In the genomic region with DNA sequence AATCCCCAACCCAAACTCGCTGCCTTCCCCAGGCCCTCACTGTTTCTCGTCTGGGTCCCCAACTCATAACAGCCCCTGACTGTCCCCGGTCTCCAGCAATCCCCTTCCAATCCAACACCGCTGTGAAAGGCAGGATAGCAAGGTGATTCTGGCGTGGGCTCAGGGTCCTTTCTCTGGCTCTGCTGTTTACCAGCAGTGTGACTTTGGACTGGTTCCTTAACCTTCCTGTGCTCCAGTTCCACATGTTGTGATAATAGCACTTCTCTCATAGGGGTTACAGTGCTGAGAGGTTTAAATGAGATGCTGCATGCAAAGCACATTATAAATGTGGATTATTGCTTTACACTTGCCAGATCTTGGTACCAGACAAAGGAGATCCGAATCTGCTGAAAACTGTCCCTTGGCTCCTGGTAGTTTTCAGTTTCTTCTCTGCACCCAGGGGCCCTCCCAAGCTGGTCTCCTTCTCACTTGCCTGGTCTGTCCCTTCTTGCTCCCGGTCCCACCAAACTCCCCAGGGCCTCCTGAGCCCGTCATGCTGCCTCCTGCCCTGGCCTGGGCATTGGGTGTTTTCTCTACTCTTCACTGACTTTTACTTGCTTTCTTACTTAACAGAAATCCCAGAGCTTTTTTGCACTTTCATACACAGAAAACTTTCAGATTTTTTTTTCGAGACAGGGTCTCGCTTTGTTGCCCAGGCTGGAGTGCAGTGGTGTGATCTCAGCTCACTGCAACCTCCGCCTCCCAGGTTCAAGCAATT, we compare ENCODE assay signal across 17 cellular contexts. TPM values are rescaled to one million over a fixed set of nuclear protein-coding genes. Genes with fewer than 3 reads are reported as not detected.
A peak's percentile ranks its signal among the peaks of the same experiment; 100 is the strongest.
DNase-seq lines count a peak whose midpoint lies in the region; ATAC-seq, FAIRE-seq and TF ChIP-seq lines count a peak whose summit lies in the region.
"Had no signal": no experiment of that assay in that cellular context is flagged by ENCODE, and none has a peak within 500 bp of the region (broad histone marks: within the 10 kb centered on the region; RNA-seq: fewer than 3 reads in every experiment).

No MANE protein-coding gene starts in this region.

- SMC1A ChIA-PET in GM12878 (lab: Charles Lee; ENCODE audit: uncharacterized antibody, unreplicated experiment), result interaction anchor here (0.7 to 12.5 kb wide), 6 partner anchors 10 to 67 kb away, joined by 3 to 336 read pairs (median 26); a partner anchor contains a TSS

- H3K27ac Mint-ChIP-seq in activated T-cell treated with anti-CD3 and anti-CD28 coated beads, Interleukin-2, amount 50 U/mL, for 24 hours, result peak overlapping the region; percentile 97

- no peaks in the 10 kb centered on the region for H3K36me3 Mint-ChIP-seq in activated T-cell treated with anti-CD3 and anti-CD28 coated beads, Interleukin-2, amount 50 U/mL, for 24 hours (ENCODE audit: low read depth)

- H3K27me3 Mint-ChIP-seq in activated T-cell treated with anti-CD3 and anti-CD28 coated beads, Interleukin-2, amount 50 U/mL, for 24 hours, result no peaks in the 10 kb centered on the region

- H3K4me3 ChIP-seq in GM12878, result no peak overlapping the region; the same call in 1 of the 2 replicates
- no peak overlapping the region for H3K4me3 ChIP-seq in smooth muscle cell
- H3K4me3 ChIP-seq: ascending aorta, colonic mucosa had no signal

- H3K9me3 ChIP-seq in GM12878 (replicated peaks; ENCODE audit: control insufficient read depth, insufficient read depth, low read length), result no peaks in the 10 kb centered on the region
- no peaks in the 10 kb centered on the region for H3K9me3 ChIP-seq in smooth muscle cell (replicated peaks; ENCODE audit: low read depth)
- H3K9me3 ChIP-seq: ascending aorta, colonic mucosa had no signal

- no peak for TF ChIP-seq POLR2A in GM12878 (IDR thresholded peaks at IDR 0.05; ENCODE audit: low read depth, low read length)

- TF ChIP-seq CTCF in GM12878 (IDR thresholded peaks at IDR 0.05 in 2 of 3, conservative IDR thresholded peaks at IDR 0.05 in 1 of 3; ENCODE audit: control insufficient read depth in 2 of 3, extremely low read depth in 1 of 3, insufficient read depth in 1 of 3, low read depth in 3 of 3, low read length in 3 of 3), result no peak
- TF ChIP-seq CTCF in smooth muscle cell (IDR thresholded peaks at IDR 0.05; ENCODE audit: borderline replicate concordance, insufficient read depth, poor library complexity, severe bottlenecking), result no peak

- in situ Hi-C loops in GM12878 (cut with MboI), result no loop called here

- ATAC-seq in HG02610 (IDR thresholded peaks at IDR 0.05; ENCODE audit: unreplicated experiment) (peak; percentile 38), GM12878 (peak; percentile 15), HG03342 (IDR thresholded peaks at IDR 0.05; ENCODE audit: unreplicated experiment) (no peak)

- CTCF ChIA-PET in GM12878 (lab: Yijun Ruan, JAX), result interaction anchor here (0.9 to 15.7 kb wide), 8 partner anchors 10 to 45 kb away, joined by 3 to 226 read pairs (median 4); no protein-coding TSS in a partner anchor

- no TSS peak for BruUV-seq in GM12878 (replicated peaks; lab: Mats Ljungman, UMichigan)

- H3K4me2 ChIP-seq in GM12878 (ENCODE audit: control insufficient read depth, insufficient read depth) (peak overlapping the region; percentile 36), smooth muscle cell (no peak overlapping the region)

- no peak for FAIRE-seq in GM12878 (lab: Jason Lieb, UNC)

- DNase-seq in activated T-cell treated with anti-CD3 and anti-CD28 coated beads, Interleukin-2, amount 50 U/mL, for 24 hours, result no peak
- no peak for DNase-seq in activated T-cell treated with anti-CD3 and anti-CD28 coated beads, Interleukin-2, amount 50 U/mL, for 48 hours
- DNase-seq in GM12878 (ENCODE audit: low read depth, low spot score) (no peak), smooth muscle cell (lab: John Stamatoyannopoulos, UW; ENCODE audit: unreplicated experiment) (no peak), SKM-1 (lab: John Stamatoyannopoulos, UW; ENCODE audit: unreplicated experiment) (no peak), DMS79 (lab: John Stamatoyannopoulos, UW) (no peak)
- DNase-seq: colonic mucosa, erythroblast, KBM-7, NCI-H1092, NCI-H2171, SW 1271 had no signal

- H3K9me3 Mint-ChIP-seq in activated T-cell treated with anti-CD3 and anti-CD28 coated beads, Interleukin-2, amount 50 U/mL, for 24 hours, result no peaks in the 10 kb centered on the region

- H3K79me2 ChIP-seq in GM12878 (ENCODE audit: control insufficient read depth, insufficient read depth, low read length), result peaks cover 51% of the 10 kb centered on the region
- H3K79me2 ChIP-seq in smooth muscle cell (ENCODE audit: low read depth), result no peaks in the 10 kb centered on the region

- H3K4me1 ChIP-seq in GM12878 (ENCODE audit: control insufficient read depth, insufficient read depth, low read length) (peaks cover 87% of the 10 kb centered on the region), smooth muscle cell (ENCODE audit: low read depth) (peaks cover 10% of the 10 kb centered on the region)
- H3K4me1 ChIP-seq: ascending aorta, colonic mucosa had no signal

- RAD21 ChIA-PET in GM12878 (lab: Charles Lee; ENCODE audit: unreplicated experiment), result interaction anchor here (0.8 to 20.3 kb wide), 6 partner anchors 9 to 394 kb away, joined by 3 to 496 read pairs (median 24); a partner anchor contains a TSS

- H3K9ac ChIP-seq in GM12878 (ENCODE audit: control insufficient read depth, insufficient read depth, low read length) (peak overlapping the region; percentile 50), smooth muscle cell (ENCODE audit: low read depth) (no peak overlapping the region)

- POLR2A ChIA-PET in GM12878 (lab: Charles Lee), result interaction anchor here (0.5 to 6.2 kb wide), 12 partner anchors 9 to 478 kb away, joined by 3 to 171 read pairs (median 6); a partner anchor contains a TSS

- no peaks in the 10 kb centered on the region for H4K20me1 ChIP-seq in GM12878 (ENCODE audit: control insufficient read depth, insufficient read depth)
- H4K20me1 ChIP-seq in smooth muscle cell (ENCODE audit: low read depth), result no peaks in the 10 kb centered on the region

- H2AFZ ChIP-seq in GM12878 (ENCODE audit: control insufficient read depth, low read depth, low read length) (no peak overlapping the region), smooth muscle cell (ENCODE audit: low read depth) (no peak overlapping the region)

- 13% methylated on average over 11 of the region's 11 CpGs for WGBS in GM12878 (ENCODE audit: insufficient coverage, insufficient replicate concordance, low lambda C conversion rate, missing lambda C conversion rate)
- WGBS in smooth muscle cell (ENCODE audit: low lambda C conversion rate), result 96% methylated on average over 11 of the region's 11 CpGs

- no peaks in the 10 kb centered on the region for H3K36me3 ChIP-seq in GM12878 (ENCODE audit: control insufficient read depth in 2 of 2, insufficient read depth in 2 of 2, low read length in 1 of 2)
- H3K36me3 ChIP-seq in smooth muscle cell (ENCODE audit: low read depth), result no peaks in the 10 kb centered on the region
- H3K36me3 ChIP-seq: ascending aorta, colonic mucosa had no signal

- intact Hi-C loops in GM12878 (cut with micrococcal nuclease; ENCODE audit: unreplicated experiment), result loop anchor here (1.0 to 10.0 kb wide), 2 partner anchors 9 to 741 kb away; no protein-coding TSS in a partner anchor

- no peaks in the 10 kb centered on the region for H3F3A ChIP-seq in smooth muscle cell (ENCODE audit: low read depth)

- H3K27me3 ChIP-seq in GM12878 (replicated peaks in 1 of 2; ENCODE audit: control insufficient read depth in 2 of 2, insufficient read depth in 2 of 2, low read length in 1 of 2), result no peaks in the 10 kb centered on the region
- H3K27me3 ChIP-seq in smooth muscle cell (ENCODE audit: low read depth), result no peaks in the 10 kb centered on the region
- H3K27me3 ChIP-seq: ascending aorta, colonic mucosa had no signal

- no peak; a peak in 1 of 4 replicates for TF ChIP-seq EP300 in GM12878 (IDR thresholded peaks at IDR 0.05; ENCODE audit: borderline replicate concordance in 1 of 2, control insufficient read depth in 1 of 2, low read depth in 2 of 2, low read length in 2 of 2)

- no peak overlapping the region for H3K4me3 Mint-ChIP-seq in activated T-cell treated with anti-CD3 and anti-CD28 coated beads, Interleukin-2, amount 50 U/mL, for 24 hours

- peaks cover 93% of the 10 kb centered on the region for H3K4me1 Mint-ChIP-seq in activated T-cell treated with anti-CD3 and anti-CD28 coated beads, Interleukin-2, amount 50 U/mL, for 24 hours (ENCODE audit: low read depth)

- TF ChIP-seq RAD21 in GM12878 (IDR thresholded peaks at IDR 0.05; ENCODE audit: insufficient read depth, low read depth, low read length), result no peak

- H3K27ac ChIP-seq in GM12878 (ENCODE audit: control insufficient read depth, insufficient read depth), result peak overlapping the region; percentile 100
- H3K27ac ChIP-seq in smooth muscle cell (ENCODE audit: low read depth), result peak overlapping the region; percentile 41
- H3K27ac ChIP-seq: ascending aorta, colonic mucosa had no signal

RNA-seq across cellular contexts. Expression of a gene that starts 26.8 kb away (rescaled TPM):
- total RNA-seq in GM12878 (2013; cell fraction: nucleolus; rRNA removed), result 8.3 and 9.5 TPM in 2 replicates
- total RNA-seq in GM12878 (2014; rRNA removed), result not detected in 2 replicates
- not detected in 2 replicates for total RNA-seq in GM12878 (2014; rRNA removed; fragmentation: Illumina TruSeq; extraction: Trizol)
- 0.29 and 0.69 TPM in 2 replicates for total RNA-seq in GM12878 (2021)
- 0.34 TPM for polyA plus RNA-seq in GM12878 (2011; ENCODE audit: low read depth)
- 1.1 and 1.2 TPM in 2 replicates for polyA plus RNA-seq in GM12878 (2011; rRNA removed)
- polyA plus RNA-seq in GM12878 (2011; cell fraction: cytosol; rRNA removed), result 0.90 and 1.7 TPM in 2 replicates
- 1.4 and 3.2 TPM in 2 replicates for polyA plus RNA-seq in GM12878 (2011; cell fraction: nucleus; rRNA removed)
- polyA plus RNA-seq in GM12878 (2012), result 0.50 and 1.1 TPM in 2 replicates
- 0.19 TPM in 1 of 2 replicates, not detected in the other for polyA plus RNA-seq in GM12878 (2014; fragmentation: Illumina TruSeq; extraction: Trizol)
- polyA plus RNA-seq in GM12878 (2014; fragmentation: Nextera tagmentation; extraction: Ambion mirVana), result under 1 TPM; 0.11 to 0.23 TPM
- 0.52 TPM in 1 of 2 replicates, not detected in the other for polyA plus RNA-seq in GM12878 (2014; rRNA removed)
- not detected for polyA plus RNA-seq in GM12878 (2016; fragmentation: Nextera tagmentation; extraction: Ambion mirVana)
- 0.80 and 2.3 TPM in 2 replicates for polyA minus RNA-seq in GM12878 (2011; rRNA and poly(A)+ RNA removed)
- polyA minus RNA-seq in GM12878 (2011; cell fraction: cytosol; rRNA and poly(A)+ RNA removed), result not detected in 2 replicates
- 1.4 and 1.5 TPM in 2 replicates for polyA minus RNA-seq in GM12878 (2011; cell fraction: nucleus; rRNA and poly(A)+ RNA removed)
- 2.2 and 6.6 TPM in 2 replicates for total RNA-seq in smooth muscle cell
- polyA plus RNA-seq in smooth muscle cell, result 3.5 and 5.1 TPM in 2 replicates
- total RNA-seq: glomerular endothelial cell, lung microvascular endothelial cell had no signal

RNA-seq across cellular contexts. Expression of a gene that starts 39.5 kb away (rescaled TPM):
- 137 and 160 TPM in 2 replicates for total RNA-seq in GM12878 (2013; cell fraction: nucleolus; rRNA removed)
- 56.3 and 58.3 TPM in 2 replicates for total RNA-seq in GM12878 (2014; rRNA removed)
- 48.7 and 52.9 TPM in 2 replicates for total RNA-seq in GM12878 (2014; rRNA removed; fragmentation: Illumina TruSeq; extraction: Trizol)
- 112 and 114 TPM in 2 replicates for total RNA-seq in GM12878 (2021)
- polyA plus RNA-seq in GM12878 (2011; ENCODE audit: low read depth), result 33.6 TPM
- polyA plus RNA-seq in GM12878 (2011; rRNA removed), result 37.6 and 65.2 TPM in 2 replicates
- polyA plus RNA-seq in GM12878 (2011; cell fraction: cytosol; rRNA removed), result 115 and 126 TPM in 2 replicates
- polyA plus RNA-seq in GM12878 (2011; cell fraction: nucleus; rRNA removed), result 208 and 229 TPM in 2 replicates
- 60.0 and 110 TPM in 2 replicates for polyA plus RNA-seq in GM12878 (2012)
- 47.9 and 70.5 TPM in 2 replicates for polyA plus RNA-seq in GM12878 (2014; fragmentation: Illumina TruSeq; extraction: Trizol)
- 1 to 10 TPM in 1 of 2 experiments, under 1 TPM in 1; 0.08 to 1.1 TPM for polyA plus RNA-seq in GM12878 (2014; fragmentation: Nextera tagmentation; extraction: Ambion mirVana)
- polyA plus RNA-seq in GM12878 (2014; rRNA removed), result 99.1 and 99.2 TPM in 2 replicates
- 10 to 100 TPM; 13.3 to 15.6 TPM for polyA plus RNA-seq in GM12878 (2016; fragmentation: Nextera tagmentation; extraction: Ambion mirVana)
- polyA minus RNA-seq in GM12878 (2011; rRNA and poly(A)+ RNA removed), result 75.6 and 130 TPM in 2 replicates
- polyA minus RNA-seq in GM12878 (2011; cell fraction: cytosol; rRNA and poly(A)+ RNA removed), result 48.1 and 52.4 TPM in 2 replicates
- polyA minus RNA-seq in GM12878 (2011; cell fraction: nucleus; rRNA and poly(A)+ RNA removed), result 48.2 and 63.7 TPM in 2 replicates
- total RNA-seq in smooth muscle cell, result 33.7 and 44.5 TPM in 2 replicates
- 9.3 and 14.9 TPM in 2 replicates for polyA plus RNA-seq in smooth muscle cell
